ENCODE assay signal across 1 cellular context in genomic region chr10:25493122-25493893, GRCh38.
TF ChIP-seq lines count a peak whose summit lies in the region.

No MANE protein-coding gene starts in this region.

TF ChIP-seq in K562, 482 proteins besides CTCF, POLR2A, EP300 and RAD21 (continued from another document and continues in another):
- TF ChIP-seq RFX7 (CRISPR knock-in tag; IDR thresholded peaks at IDR 0.05) (no peak), GTF2B (IDR thresholded peaks at IDR 0.05; ENCODE audit: extremely low read depth, insufficient read length) (no peak), SOX6 (IDR thresholded peaks at IDR 0.05) (peak; percentile 95), ZNF324 (CRISPR knock-in tag; IDR thresholded peaks at IDR 0.05) (no peak), NONO (IDR thresholded peaks at IDR 0.05; ENCODE audit: low read depth in 2 of 2, low read length in 1 of 2) (peak in 1 of 2 experiments; percentile 71; a peak in 2 of 4 replicates), C11orf30 (IDR thresholded peaks at IDR 0.05; ENCODE audit: low read depth) (peak; percentile 62), MNT (conservative IDR thresholded peaks at IDR 0.05) (peak; percentile 70 to 75), THAP7 (CRISPR knock-in tag; IDR thresholded peaks at IDR 0.05) (no peak), FOXP1 (CRISPR knock-in tag; IDR thresholded peaks at IDR 0.05) (no peak), NR2C1 (IDR thresholded peaks at IDR 0.05) (0 out of 2 replicates have a peak, but pooled peaks have one; percentile 29), NR2C1 (tag; IDR thresholded peaks at IDR 0.05) (no peak), ZNF41 (CRISPR knock-in tag; conservative IDR thresholded peaks at IDR 0.05) (no peak), HNRNPH1 (optimal IDR thresholded peaks at IDR 0.05; ENCODE audit: low read depth, low read length) (no peak), ZNF583 (CRISPR knock-in tag; IDR thresholded peaks at IDR 0.05) (no peak), SMARCC2 (IDR thresholded peaks at IDR 0.05; ENCODE audit: low read depth) (peak; percentile 96; the same call in 1 of the 2 replicates), AFF1 (IDR thresholded peaks at IDR 0.05; ENCODE audit: low read depth in 1 of 2, partially characterized antibody in 2 of 2) (peak in 1 of 2 experiments; percentile 67), SRSF7 (optimal IDR thresholded peaks at IDR 0.05; ENCODE audit: low read depth, low read length) (no peak), CEBPG (CRISPR knock-in tag; IDR thresholded peaks at IDR 0.05) (peak; percentile 12; the same call in 1 of the 2 replicates), CEBPG (tag; conservative IDR thresholded peaks at IDR 0.05 in 1 of 2, IDR thresholded peaks at IDR 0.05 in 1 of 2) (peak in 1 of 2 experiments; percentile 10; a peak in 1 of 4 replicates), PKNOX1 (IDR thresholded peaks at IDR 0.05) (peak; percentile 93), CBX3 (IDR thresholded peaks at IDR 0.05; ENCODE audit: borderline replicate concordance in 1 of 2, low read length in 2 of 2) (peak in 1 of 2 experiments; percentile 78; a peak in 2 of 3 replicates), SAP30 (IDR thresholded peaks at IDR 0.05; ENCODE audit: borderline replicate concordance, insufficient read depth, low read depth, low read length, poor library complexity, severe bottlenecking) (no peak), XRCC3 (IDR thresholded peaks at IDR 0.05) (no peak), PBX2 (CRISPR knock-in tag; IDR thresholded peaks at IDR 0.05; ENCODE audit: low read depth) (no peak), PBX2 (tag; conservative IDR thresholded peaks at IDR 0.05; ENCODE audit: low read depth) (peak; percentile 93), POLR2B (IDR thresholded peaks at IDR 0.05; ENCODE audit: low read depth, partially characterized antibody) (no peak), CC2D1A (IDR thresholded peaks at IDR 0.05) (peak; percentile 82; the same call in 1 of the 2 replicates), ZNF830 (CRISPR knock-in tag; IDR thresholded peaks at IDR 0.05) (no peak), JUNB (CRISPR knock-in tag; conservative IDR thresholded peaks at IDR 0.05) (no peak), ZC3H8 (IDR thresholded peaks at IDR 0.05) (no peak), FOXK2 (conservative IDR thresholded peaks at IDR 0.05 in 1 of 2, IDR thresholded peaks at IDR 0.05 in 1 of 2; ENCODE audit: low read depth in 2 of 2) (peak; percentile 78 to 84), SLC30A9 (CRISPR knock-in tag; IDR thresholded peaks at IDR 0.05) (no peak), TBL1XR1 (IDR thresholded peaks at IDR 0.05; ENCODE audit: low read length in 2 of 2) (peak in 1 of 2 experiments; percentile 83; a peak in 2 of 4 replicates), MEIS2 (IDR thresholded peaks at IDR 0.05; ENCODE audit: partially characterized antibody) (peak; percentile 95), MECOM (CRISPR knock-in tag; IDR thresholded peaks at IDR 0.05) (peak; percentile 79; the same call in 1 of the 2 replicates), ARID2 (IDR thresholded peaks at IDR 0.05) (no peak), DIDO1 (tag; IDR thresholded peaks at IDR 0.05; ENCODE audit: low read depth) (0 out of 2 replicates have a peak, but pooled peaks have one; percentile 21), MYBL2 (IDR thresholded peaks at IDR 0.05; ENCODE audit: low read depth) (no peak), MYBL2 (CRISPR knock-in tag; IDR thresholded peaks at IDR 0.05; ENCODE audit: borderline replicate concordance) (no peak), FOXJ2 (tag; IDR thresholded peaks at IDR 0.05) (peak; percentile 36; the same call in 1 of the 2 replicates), USF2 (CRISPR knock-in tag; IDR thresholded peaks at IDR 0.05) (no peak), HDAC3 (IDR thresholded peaks at IDR 0.05; ENCODE audit: borderline replicate concordance, partially characterized antibody) (peak; percentile 82), GATAD2A (IDR thresholded peaks at IDR 0.05) (peak; percentile 7; the same call in 1 of the 2 replicates)
- TF ChIP-seq, protein P1, sequence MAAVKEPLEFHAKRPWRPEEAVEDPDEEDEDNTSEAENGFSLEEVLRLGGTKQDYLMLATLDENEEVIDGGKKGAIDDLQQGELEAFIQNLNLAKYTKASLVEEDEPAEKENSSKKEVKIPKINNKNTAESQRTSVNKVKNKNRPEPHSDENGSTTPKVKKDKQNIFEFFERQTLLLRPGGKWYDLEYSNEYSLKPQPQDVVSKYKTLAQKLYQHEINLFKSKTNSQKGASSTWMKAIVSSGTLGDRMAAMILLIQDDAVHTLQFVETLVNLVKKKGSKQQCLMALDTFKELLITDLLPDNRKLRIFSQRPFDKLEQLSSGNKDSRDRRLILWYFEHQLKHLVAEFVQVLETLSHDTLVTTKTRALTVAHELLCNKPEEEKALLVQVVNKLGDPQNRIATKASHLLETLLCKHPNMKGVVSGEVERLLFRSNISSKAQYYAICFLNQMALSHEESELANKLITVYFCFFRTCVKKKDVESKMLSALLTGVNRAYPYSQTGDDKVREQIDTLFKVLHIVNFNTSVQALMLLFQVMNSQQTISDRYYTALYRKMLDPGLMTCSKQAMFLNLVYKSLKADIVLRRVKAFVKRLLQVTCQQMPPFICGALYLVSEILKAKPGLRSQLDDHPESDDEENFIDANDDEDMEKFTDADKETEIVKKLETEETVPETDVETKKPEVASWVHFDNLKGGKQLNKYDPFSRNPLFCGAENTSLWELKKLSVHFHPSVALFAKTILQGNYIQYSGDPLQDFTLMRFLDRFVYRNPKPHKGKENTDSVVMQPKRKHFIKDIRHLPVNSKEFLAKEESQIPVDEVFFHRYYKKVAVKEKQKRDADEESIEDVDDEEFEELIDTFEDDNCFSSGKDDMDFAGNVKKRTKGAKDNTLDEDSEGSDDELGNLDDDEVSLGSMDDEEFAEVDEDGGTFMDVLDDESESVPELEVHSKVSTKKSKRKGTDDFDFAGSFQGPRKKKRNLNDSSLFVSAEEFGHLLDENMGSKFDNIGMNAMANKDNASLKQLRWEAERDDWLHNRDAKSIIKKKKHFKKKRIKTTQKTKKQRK (IDR thresholded peaks at IDR 0.05; ENCODE audit: borderline replicate concordance, low read depth, low read length), result no peak
- TF ChIP-seq, protein P2, sequence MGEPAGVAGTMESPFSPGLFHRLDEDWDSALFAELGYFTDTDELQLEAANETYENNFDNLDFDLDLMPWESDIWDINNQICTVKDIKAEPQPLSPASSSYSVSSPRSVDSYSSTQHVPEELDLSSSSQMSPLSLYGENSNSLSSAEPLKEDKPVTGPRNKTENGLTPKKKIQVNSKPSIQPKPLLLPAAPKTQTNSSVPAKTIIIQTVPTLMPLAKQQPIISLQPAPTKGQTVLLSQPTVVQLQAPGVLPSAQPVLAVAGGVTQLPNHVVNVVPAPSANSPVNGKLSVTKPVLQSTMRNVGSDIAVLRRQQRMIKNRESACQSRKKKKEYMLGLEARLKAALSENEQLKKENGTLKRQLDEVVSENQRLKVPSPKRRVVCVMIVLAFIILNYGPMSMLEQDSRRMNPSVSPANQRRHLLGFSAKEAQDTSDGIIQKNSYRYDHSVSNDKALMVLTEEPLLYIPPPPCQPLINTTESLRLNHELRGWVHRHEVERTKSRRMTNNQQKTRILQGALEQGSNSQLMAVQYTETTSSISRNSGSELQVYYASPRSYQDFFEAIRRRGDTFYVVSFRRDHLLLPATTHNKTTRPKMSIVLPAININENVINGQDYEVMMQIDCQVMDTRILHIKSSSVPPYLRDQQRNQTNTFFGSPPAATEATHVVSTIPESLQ (CRISPR knock-in tag; IDR thresholded peaks at IDR 0.05), result no peak
- TF ChIP-seq, protein P3, sequence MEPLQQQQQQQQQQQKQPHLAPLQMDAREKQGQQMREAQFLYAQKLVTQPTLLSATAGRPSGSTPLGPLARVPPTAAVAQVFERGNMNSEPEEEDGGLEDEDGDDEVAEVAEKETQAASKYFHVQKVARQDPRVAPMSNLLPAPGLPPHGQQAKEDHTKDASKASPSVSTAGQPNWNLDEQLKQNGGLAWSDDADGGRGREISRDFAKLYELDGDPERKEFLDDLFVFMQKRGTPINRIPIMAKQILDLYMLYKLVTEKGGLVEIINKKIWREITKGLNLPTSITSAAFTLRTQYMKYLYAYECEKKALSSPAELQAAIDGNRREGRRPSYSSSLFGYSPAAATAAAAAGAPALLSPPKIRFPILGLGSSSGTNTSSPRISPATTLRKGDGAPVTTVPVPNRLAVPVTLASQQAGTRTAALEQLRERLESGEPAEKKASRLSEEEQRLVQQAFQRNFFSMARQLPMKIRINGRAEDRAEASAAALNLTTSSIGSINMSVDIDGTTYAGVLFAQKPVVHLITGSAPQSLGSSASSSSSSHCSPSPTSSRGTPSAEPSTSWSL (CRISPR knock-in tag; IDR thresholded peaks at IDR 0.05; ENCODE audit: borderline replicate concordance), result no peak
